In genomic region chr20:17627101-17627950, GRCh38 we compare ENCODE assay signal across 18 cellular contexts. TPM values are rescaled to one million over a fixed set of nuclear protein-coding genes. Genes with fewer than 3 reads are reported as not detected.
DNase-seq lines count a peak whose midpoint lies in the region; ATAC-seq and TF ChIP-seq lines count a peak whose summit lies in the region.
"Had no signal": no experiment of that assay in that cellular context is flagged by ENCODE, and none has a peak within 500 bp of the region (broad histone marks: within the 10 kb centered on the region; RNA-seq: fewer than 3 reads in every experiment).

No MANE protein-coding gene starts in this region.

- WGBS in gastroesophageal sphincter (ENCODE audit: low coverage in 1 of 2), 2 donors = 79 to 100% methylated on average over 1 to 5 of the region's 27 CpGs

- intact Hi-C loops in Right ventricle myocardium inferior (cut with DNase I) = no loop called here
- intact Hi-C loops in cardiac septum (cut with DNase I) = no loop called here
- intact Hi-C loops in upper lobe of right lung (cut with DNase I) = no loop called here
- intact Hi-C loops in sciatic nerve (cut with DNase I) = no loop called here

- H3K27ac ChIP-seq in gastroesophageal sphincter (peak overlapping the region in 3 of 4 donors; percentile 57 to 68 (median 63)), mucosa of rectum (ENCODE audit: low read depth in 2 of 2, low read length in 2 of 2) (peak overlapping the region; percentile 6 to 50), upper lobe of right lung (no peak overlapping the region)
- H3K27ac ChIP-seq: A549, C4-2B, tibial artery had no signal

- peaks cover 0 to 21% (median 11%) of the 10 kb centered on the region in 3 donors for H3K4me1 ChIP-seq in gastroesophageal sphincter
- peaks cover 9 to 17% of the 10 kb centered on the region in 2 donors for H3K4me1 ChIP-seq in mucosa of rectum (ENCODE audit: control insufficient read depth in 2 of 2, insufficient read depth in 2 of 2, low read length in 2 of 2)
- no peaks in the 10 kb centered on the region for H3K4me1 ChIP-seq in upper lobe of right lung
- H3K4me1 ChIP-seq: A549, tibial artery had no signal

- H3K36me3 ChIP-seq in gastroesophageal sphincter (peaks cover 0 to 100% of the 10 kb centered on the region in 2 donors), mucosa of rectum (ENCODE audit: control insufficient read depth in 2 of 2, insufficient read depth in 2 of 2, low read length in 2 of 2) (peaks cover 89 to 91% of the 10 kb centered on the region in 2 donors), upper lobe of right lung (peaks cover 97% of the 10 kb centered on the region)

- TF ChIP-seq CTCF in gastroesophageal sphincter (IDR thresholded peaks at IDR 0.05) (no peak), upper lobe of right lung (IDR thresholded peaks at IDR 0.05) (no peak)

- ATAC-seq in Right ventricle myocardium inferior (no peak), gastroesophageal sphincter (no peak), upper lobe of right lung (peak; percentile 6), sciatic nerve (no peak)
- ATAC-seq: Panc1; stimulated activated memory B cell treated with anti-CD40 and anti-IgM and Interleukin-4, amounts not matched to agents 10 μg/mL and 1 μg/mL and 100 μg/mL, for 72 hours had no signal

- H3K4me3 ChIP-seq in gastroesophageal sphincter (no peak overlapping the region), mucosa of rectum (ENCODE audit: low read length in 2 of 2) (no peak overlapping the region), upper lobe of right lung (no peak overlapping the region)
- H3K4me3 ChIP-seq: A549, tibial artery had no signal

- in situ Hi-C loops in KBM-7 (cut with MboI; ENCODE audit: low pct_unique_long_range_greater_than_20kb, low sequenced_read_pairs) = no loop called here

- TF ChIP-seq POLR2A in gastroesophageal sphincter (IDR thresholded peaks at IDR 0.05) = no peak

- TF ChIP-seq EP300 in gastroesophageal sphincter (IDR thresholded peaks at IDR 0.05) = no peak

- H3K9me3 ChIP-seq in gastroesophageal sphincter (no peaks in the 10 kb centered on the region), mucosa of rectum (ENCODE audit: control insufficient read depth in 2 of 2, low read length in 2 of 2) (no peaks in the 10 kb centered on the region), upper lobe of right lung (no peaks in the 10 kb centered on the region)
- H3K9me3 ChIP-seq: A549, SK-N-SH, tibial artery had no signal

- H3K9ac ChIP-seq in mucosa of rectum (ENCODE audit: low read depth in 1 of 2, low read length in 2 of 2) = peak overlapping the region in 1 of 2 donors; percentile 15
- H3K9ac ChIP-seq: SK-N-SH had no signal

- no peaks in the 10 kb centered on the region for H3K27me3 ChIP-seq in gastroesophageal sphincter
- no peaks in the 10 kb centered on the region for H3K27me3 ChIP-seq in mucosa of rectum (ENCODE audit: control insufficient read depth in 2 of 2, insufficient read depth in 2 of 2, low read length in 2 of 2)
- no peaks in the 10 kb centered on the region for H3K27me3 ChIP-seq in upper lobe of right lung
- H3K27me3 ChIP-seq: tibial artery had no signal

- DNase-seq in Right ventricle myocardium inferior (ENCODE audit: missing footprints) (peak; percentile 53), cardiac septum (ENCODE audit: low spot score) (no peak), upper lobe of right lung (no peak), sciatic nerve (ENCODE audit: low spot score) (no peak), 8988T (no peak), KBM-7 (no peak)
- DNase-seq: activated CD4-positive, alpha-beta T cell treated with anti-CD3 and anti-CD28 coated beads for 4 hours; activated CD8-positive, alpha-beta memory T cell treated with anti-CD3 and anti-CD28 coated beads, Interleukin-2, amount 50 U/mL, for 48 hours; NCI-H146; NCI-H82; SK-N-SH had no signal

RNA-seq across cellular contexts. Expression of gene RRBP1, which starts 54.7 kb away (rescaled TPM):
- 38.5 TPM for total RNA-seq in Right ventricle myocardium inferior
- 46.7 TPM for total RNA-seq in cardiac septum
- 10 to 100 TPM; 61.2 to 89.8 (median 64.7) TPM for total RNA-seq in gastroesophageal sphincter
- 166 TPM for total RNA-seq in upper lobe of right lung
- 163 TPM for total RNA-seq in sciatic nerve

RNA-seq across cellular contexts. Expression of gene DSTN, which starts 57.5 kb away (rescaled TPM):
- total RNA-seq in Right ventricle myocardium inferior (865 TPM), cardiac septum (569 TPM), gastroesophageal sphincter (1,000 to 10,000 TPM; 1,820 to 3,515 (median 2,996) TPM), upper lobe of right lung (463 TPM), sciatic nerve (268 TPM)
